ENCODE assay signal across 11 cellular contexts in genomic region chr15:80219955-80220354, GRCh38. TPM values are rescaled to one million over a fixed set of nuclear protein-coding genes. Genes with fewer than 3 reads are reported as not detected.
"Had no signal": no experiment of that assay in that cellular context is flagged by ENCODE, and none has a peak within 500 bp of the region (broad histone marks: within the 10 kb centered on the region; RNA-seq: fewer than 3 reads in every experiment).

No MANE protein-coding gene starts in this region.

- H3K9ac ChIP-seq: GM23248 had no signal

- FAIRE-seq: H1, H54 had no signal

- H2AFZ ChIP-seq: GM23248, GM23338 had no signal

- H3K9me3 ChIP-seq: HAP-1 had no signal

- H3K4me2 ChIP-seq: GM23338 had no signal

- H3K27ac ChIP-seq: GM23248 had no signal

- DNase-seq: GM23248, GOT3, H7, H9, HCEC 1CT, HFFc6 had no signal

- H3K4me1 ChIP-seq: HAP-1 had no signal

- H3K36me3 ChIP-seq: HAP-1 had no signal

- ATAC-seq: GM23338, HCT116 had no signal

- H3K4me3 ChIP-seq: GM23248, GM23338, HAP-1 had no signal

RNA-seq across cellular contexts. Expression of gene CTXND1, which starts 32.1 kb away (rescaled TPM):
- total RNA-seq: GM23248, GM23338, H1, H7, H9, HFFc6 had no signal
- polyA plus RNA-seq: GM23248 had no signal
